24 cellular contexts compared by ENCODE assay signal in the genomic region with DNA sequence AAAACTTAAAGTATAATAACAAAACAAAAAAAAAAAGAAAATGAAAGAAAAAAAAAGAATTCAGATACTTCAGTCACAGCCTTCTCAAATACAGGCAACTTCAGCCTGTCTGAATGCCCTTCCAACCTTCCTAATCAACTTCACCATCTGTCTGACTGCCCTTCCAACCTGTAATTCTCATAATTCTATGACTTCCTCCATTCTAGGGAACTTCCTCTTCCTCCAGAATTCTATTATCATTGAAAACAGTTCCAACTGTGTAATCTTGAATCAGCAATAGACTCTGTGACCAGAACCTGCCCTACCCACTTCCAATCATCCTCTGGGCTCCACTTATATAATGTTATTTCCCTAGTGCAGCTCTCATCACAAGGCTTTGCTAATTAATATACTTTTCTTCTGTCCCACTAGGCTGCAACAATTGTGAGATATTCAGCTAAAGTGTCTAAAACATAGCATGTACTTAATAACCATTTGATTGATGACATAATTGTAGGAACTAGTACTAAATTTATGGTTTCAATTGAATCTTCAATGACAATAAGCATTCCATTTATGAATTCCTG.
"Had no signal": no experiment of that assay in that cellular context is flagged by ENCODE, and none has a peak within 500 bp of the region (broad histone marks: within the 10 kb centered on the region; RNA-seq: fewer than 3 reads in every experiment).

No MANE protein-coding gene starts in this region.

- DNase-seq: activated CD4-positive, alpha-beta T cell treated with anti-CD3 and anti-CD28 coated beads for 1 hour; activated CD8-positive, alpha-beta memory T cell treated with anti-CD3 and anti-CD28 coated beads for 24 hours; activated CD8-positive, alpha-beta memory T cell treated with anti-CD3 and anti-CD28 coated beads, Interleukin-2, amount 50 U/mL, for 48 hours; activated effector memory CD4-positive, alpha-beta T cell treated with Interleukin-2 at 50 U/mL for 16 hours; activated naive CD4-positive, alpha-beta T cell treated with anti-CD3 and anti-CD28 coated beads, Interleukin-2, amount 10 ng/mL, durations not matched to agents 7 days and 5 days; activated naive CD8-positive, alpha-beta T cell treated with anti-CD3 and anti-CD28 coated beads, Interleukin-2, amount 50 U/mL, for 24 hours; activated T-cell treated with anti-CD3 and anti-CD28 coated beads, Interleukin-2, amount 50 U/mL, for 48 hours; anterior cingulate cortex; brain microvascular endothelial cell; central memory CD4-positive, alpha-beta T cell; foreskin melanocyte; glutamatergic neuron; hypothalamus; islet precursor cell; lower lobe of right lung; right lobe of liver; stimulated activated CD4-positive, alpha-beta T cell treated with anti-CD3 and anti-CD28 coated beads, Interleukin-4, amount 100 ng/mL, for 1 hour; stimulated activated naive CD8-positive, alpha-beta T cell treated with anti-CD3 and anti-CD28 coated beads, Interleukin-15, amount 100 ng/mL, for 72 hours; trophoblast cell; WERI-Rb-1 had no signal

- H3K9me3 ChIP-seq: lower lobe of right lung, right lobe of liver, suprapubic skin had no signal

- H3K4me1 ChIP-seq: lower lobe of right lung, parathyroid adenoma, right lobe of liver, suprapubic skin had no signal

- H3K27ac ChIP-seq: brain microvascular endothelial cell, lower lobe of right lung, parathyroid adenoma, right lobe of liver, suprapubic skin, WERI-Rb-1 had no signal

- H3K36me3 ChIP-seq: brain microvascular endothelial cell, lower lobe of right lung, right lobe of liver, suprapubic skin, WERI-Rb-1 had no signal

- H3K4me3 ChIP-seq: lower lobe of right lung, right lobe of liver, smooth muscle cell, suprapubic skin had no signal

- ATAC-seq: activated naive CD8-positive, alpha-beta T cell treated with anti-CD3 and anti-CD28 coated beads, Interleukin-2, amount 50 U/mL, for 24 hours; lower lobe of right lung; natural killer cell treated with Interleukin-12 subunit alpha and Interleukin-12 subunit beta and Interleukin-15 and Interleukin-18, amount 100 ng/mL, for 72 hours; right lobe of liver; stimulated activated naive CD8-positive, alpha-beta T cell treated with anti-CD3 and anti-CD28 coated beads, Interleukin-15, amount 100 ng/mL, for 72 hours had no signal

- H3K27me3 ChIP-seq: brain microvascular endothelial cell, right lobe of liver had no signal
